In the genomic region with DNA sequence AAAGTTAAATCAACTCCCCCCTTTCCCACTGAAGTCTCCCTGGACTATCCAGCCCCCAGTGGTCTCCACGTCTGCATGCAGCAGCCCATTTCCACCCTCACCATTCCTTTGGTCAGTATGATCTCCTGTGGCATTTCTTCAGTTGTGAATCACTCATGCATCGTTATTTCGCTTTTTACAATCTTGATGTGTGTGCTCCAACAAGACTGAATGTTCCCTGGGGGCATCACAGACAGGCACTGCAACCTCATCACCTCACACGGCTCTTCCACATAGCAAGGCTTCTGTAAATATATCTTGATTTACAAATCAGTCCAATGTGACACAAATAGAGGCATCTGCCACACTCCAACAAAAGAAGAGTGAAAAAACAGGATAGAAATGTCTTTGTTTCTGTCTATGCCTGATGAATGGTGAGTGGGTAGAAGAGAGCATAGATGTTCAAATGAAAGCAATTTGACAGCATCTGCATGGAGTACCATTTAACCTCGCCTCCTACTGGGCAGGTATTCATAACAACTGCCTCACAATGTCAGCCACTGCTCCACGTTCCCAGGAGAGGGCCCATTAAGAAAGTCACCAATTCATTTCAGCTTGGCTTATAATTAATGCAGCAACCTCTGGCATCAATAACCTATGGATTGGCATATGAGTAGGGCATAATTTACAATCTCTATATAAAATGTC, we compare ENCODE assay signal across 9 cellular contexts. TPM values are rescaled to one million over a fixed set of nuclear protein-coding genes. Genes with fewer than 3 reads are reported as not detected.
A peak's percentile ranks its signal among the peaks of the same experiment; 100 is the strongest.
DNase-seq lines count a peak whose midpoint lies in the region; ATAC-seq, FAIRE-seq and TF ChIP-seq lines count a peak whose summit lies in the region.
"Had no signal": no experiment of that assay in that cellular context is flagged by ENCODE, and none has a peak within 500 bp of the region (broad histone marks: within the 10 kb centered on the region; RNA-seq: fewer than 3 reads in every experiment).

No MANE protein-coding gene starts in this region.

- BruUV-seq in PC-9 (replicated peaks; lab: Mats Ljungman, UMichigan), result no TSS peak

- peaks cover 56% of the 10 kb centered on the region for H3K4me1 ChIP-seq in neural progenitor cell
- H3K4me1 ChIP-seq in PC-9 (replicated peaks; ENCODE audit: insufficient read depth), result peaks cover 18% of the 10 kb centered on the region; the same call in 1 of the 2 replicates

- H3K4me2 ChIP-seq in neural progenitor cell (peak overlapping the region; percentile 24), PC-9 (no peak overlapping the region)

- no peaks in the 10 kb centered on the region for H3K36me3 ChIP-seq in neural progenitor cell
- no peaks in the 10 kb centered on the region for H3K36me3 ChIP-seq in PC-9 (ENCODE audit: low read depth)
- H3K36me3 ChIP-seq: cardiac muscle cell had no signal

- TF ChIP-seq POLR2A in GM12891 (IDR thresholded peaks at IDR 0.05; ENCODE audit: low read depth, low read length), result no peak

- H3K36me3 Mint-ChIP-seq in brain (no peaks in the 10 kb centered on the region), neural progenitor cell (peaks cover 28% of the 10 kb centered on the region)

- no peak overlapping the region for H3K4me3 ChIP-seq in neural progenitor cell
- no peak overlapping the region for H3K4me3 ChIP-seq in PC-9
- H3K4me3 ChIP-seq: cardiac muscle cell had no signal

- H3K27ac ChIP-seq in neural progenitor cell, result no peak overlapping the region
- H3K27ac ChIP-seq in PC-9, result no peak overlapping the region

- no peaks in the 10 kb centered on the region for H3K9me3 Mint-ChIP-seq in brain
- peaks cover 3% of the 10 kb centered on the region for H3K9me3 Mint-ChIP-seq in neural progenitor cell

- H3K27ac Mint-ChIP-seq in brain (peak overlapping the region in 4 of 5 experiments; percentile 8 to 71 (median 10)), neural progenitor cell (no peak overlapping the region)

- H3K27me3 Mint-ChIP-seq in brain (peaks cover 3% of the 10 kb centered on the region), neural progenitor cell (ENCODE audit: insufficient read depth, low read depth) (peaks cover 6% of the 10 kb centered on the region)

- no peaks in the 10 kb centered on the region for H3K9me2 ChIP-seq in PC-9 (ENCODE audit: insufficient read depth)

- H3K4me1 Mint-ChIP-seq in brain (peaks cover 52% of the 10 kb centered on the region), neural progenitor cell (peaks cover 54% of the 10 kb centered on the region)

- H3K9me3 ChIP-seq in neural progenitor cell (ENCODE audit: low read depth) (no peaks in the 10 kb centered on the region), PC-9 (ENCODE audit: insufficient read depth, low read depth) (no peaks in the 10 kb centered on the region)

- no peak overlapping the region for H3K9ac ChIP-seq in neural progenitor cell

- H3K79me2 ChIP-seq in neural progenitor cell (ENCODE audit: low read depth) (peaks cover 35% of the 10 kb centered on the region), PC-9 (ENCODE audit: low read depth) (no peaks in the 10 kb centered on the region)

- CTCF ChIA-PET in PC-9 (lab: Charles Lee), result no interaction called here

- FAIRE-seq in GM12891 (lab: Jason Lieb, UNC), result peak; percentile 9

- H3F3A ChIP-seq in neural progenitor cell (ENCODE audit: low read depth) (peaks cover 50% of the 10 kb centered on the region), PC-9 (ENCODE audit: insufficient read depth, low read depth) (no peaks in the 10 kb centered on the region)

- H2AFZ ChIP-seq in neural progenitor cell (replicated peaks), result no peak overlapping the region
- no peak overlapping the region for H2AFZ ChIP-seq in PC-9

- H4K20me1 ChIP-seq in neural progenitor cell (ENCODE audit: low read depth), result peaks cover 67% of the 10 kb centered on the region
- no peaks in the 10 kb centered on the region for H4K20me1 ChIP-seq in PC-9 (ENCODE audit: insufficient read depth)

- no peak for ATAC-seq in HG03520 (IDR thresholded peaks at IDR 0.05; ENCODE audit: unreplicated experiment)
- ATAC-seq in GM19397 (IDR thresholded peaks at IDR 0.05; ENCODE audit: unreplicated experiment), result no peak

- H3K27me3 ChIP-seq in neural progenitor cell, result peaks cover 39% of the 10 kb centered on the region
- no peaks in the 10 kb centered on the region for H3K27me3 ChIP-seq in PC-9 (ENCODE audit: insufficient read depth, low read depth)
- H3K27me3 ChIP-seq: cardiac muscle cell had no signal

- TF ChIP-seq CTCF in brain (conservative IDR thresholded peaks at IDR 0.05) (no peak), neural progenitor cell (IDR thresholded peaks at IDR 0.05) (no peak), PC-9 (conservative IDR thresholded peaks at IDR 0.05) (no peak)

- DNase-seq in GM12891 (ENCODE audit: insufficient read length, low spot score), result no peak
- DNase-seq in NCI-H187 (lab: John Stamatoyannopoulos, UW), result peak; percentile 45 to 70
- no peak for DNase-seq in neural progenitor cell (ENCODE audit: low spot score)
- no peak for DNase-seq in PC-9
- DNase-seq in activated CD4-positive, alpha-beta T cell treated with anti-CD3 and anti-CD28 coated beads for 1 hour, result no peak

- H3K4me3 Mint-ChIP-seq in brain, result no peak overlapping the region
- no peak overlapping the region for H3K4me3 Mint-ChIP-seq in neural progenitor cell

- POLR2A ChIA-PET in PC-9 (lab: Charles Lee; ENCODE audit: unreplicated experiment), result no interaction called here

- intact Hi-C loops in PC-9 (cut with micrococcal nuclease; ENCODE audit: unreplicated experiment), result no loop called here

TF ChIP-seq in GM12891, 5 proteins besides CTCF, POLR2A, EP300 and RAD21:
- TF ChIP-seq SPI1 (IDR thresholded peaks at IDR 0.05; ENCODE audit: low read depth, low read length) (no peak), PAX5 (IDR thresholded peaks at IDR 0.05; ENCODE audit: insufficient read depth, low read length, severe bottlenecking) (no peak), POU2F2 (IDR thresholded peaks at IDR 0.05; ENCODE audit: low read depth, low read length) (no peak), TAF1 (IDR thresholded peaks at IDR 0.05; ENCODE audit: low read depth, low read length) (no peak), POLR2AphosphoS5 (IDR thresholded peaks at IDR 0.05; ENCODE audit: low read depth, low read length) (no peak)

RNA-seq across cellular contexts. Expression of a gene that starts 5.2 kb away (rescaled TPM):
- polyA plus RNA-seq in GM12891 (2012; ENCODE audit: low read depth, missing spikeins), result 11.3 TPM
- 13.9 TPM for polyA plus RNA-seq in brain (ENCODE audit: insufficient read depth, low read depth, low replicate concordance)
- total RNA-seq in neural progenitor cell (ENCODE audit: low replicate concordance) (11.4 and 16.4 TPM in 2 replicates), PC-9 (2021) (30.2 and 33.5 TPM in 2 replicates)

Comparison
In these comparisons a context has a peak if more than half of its experiments do, and no peak if none do; other contexts are left out.
1. DNase-seq: peak in NCI-H187 (2 of 2); none in GM12891 (single experiment), neural progenitor cell (single experiment), PC-9 (0 of 2) and activated CD4-positive, alpha-beta T cell treated with anti-CD3 and anti-CD28 coated beads for 1 hour (single experiment).